In genomic region chr3:29453278-29453961, GRCh38 we compare ENCODE assay signal across 10 cellular contexts.
DNase-seq lines count a peak whose midpoint lies in the region; ATAC-seq and TF ChIP-seq lines count a peak whose summit lies in the region.
"Had no signal": no experiment of that assay in that cellular context is flagged by ENCODE, and none has a peak within 500 bp of the region (broad histone marks: within the 10 kb centered on the region; RNA-seq: fewer than 3 reads in every experiment).

No MANE protein-coding gene starts in this region.

- H3K27me3 ChIP-seq in mesenchymal stem cell (ENCODE audit: control insufficient read depth in 1 of 2, insufficient read depth in 1 of 2, low read length in 2 of 2) = no peaks in the 10 kb centered on the region
- no peaks in the 10 kb centered on the region for H3K27me3 ChIP-seq in aorta (ENCODE audit: control insufficient read depth in 1 of 2, insufficient read depth in 2 of 2, low read length in 1 of 2)

- peaks cover 24% of the 10 kb centered on the region for H3K79me1 ChIP-seq in mesenchymal stem cell (replicated peaks; ENCODE audit: low read length, poor library complexity, severe bottlenecking)

- no peak overlapping the region for H3K9ac ChIP-seq in mesenchymal stem cell (ENCODE audit: low read length)

- no peak overlapping the region for H3K27ac ChIP-seq in mesenchymal stem cell (ENCODE audit: low read length, poor library complexity, severe bottlenecking)
- H3K27ac ChIP-seq in aorta (ENCODE audit: low read depth in 1 of 2, low read length in 2 of 2) = peak overlapping the region in 1 of 2 donors; percentile 81

- peak in 2 of 3 experiments; percentile 5 to 52 for DNase-seq in NCI-H1417 (lab: John Stamatoyannopoulos, UW)
- no peak for DNase-seq in NCI-H1417 treated with DMSO at 0.1 percent for 48 hours (lab: John Stamatoyannopoulos, UW)
- no peak for DNase-seq in chondrocyte (ENCODE audit: low spot score)
- no peak for DNase-seq in mesenchymal stem cell
- peak in 1 of 2 donors; percentile 56 for DNase-seq in aorta
- no peak for DNase-seq in AML-193 (lab: John Stamatoyannopoulos, UW)
- DNase-seq in RKO (ENCODE audit: low spot score) = no peak
- DNase-seq: 8988T, nephron progenitor cell had no signal

- H3K4me3 Mint-ChIP-seq in chondrocyte (ENCODE audit: unreplicated experiment) = peak overlapping the region; percentile 33
- H3K4me3 Mint-ChIP-seq: nephron progenitor cell had no signal

- H4K91ac ChIP-seq in mesenchymal stem cell (ENCODE audit: low read length) = peak overlapping the region; percentile 82

- ATAC-seq in aorta (ENCODE audit: low FRiP score) (peak; percentile 58), HG03025 (IDR thresholded peaks at IDR 0.05; ENCODE audit: low FRiP score, unreplicated experiment) (no peak)

- no peaks in the 10 kb centered on the region for H3K27me3 Mint-ChIP-seq in chondrocyte (ENCODE audit: low read depth)

- peaks cover 4% of the 10 kb centered on the region for H3K36me3 Mint-ChIP-seq in chondrocyte (ENCODE audit: low read depth)

- H4K8ac ChIP-seq in mesenchymal stem cell (ENCODE audit: low read length) = peak overlapping the region; percentile 35

- intact Hi-C loops in aorta (cut with DNase I) = no loop called here

- H2AFZ ChIP-seq in mesenchymal stem cell (ENCODE audit: low read depth, low read length) = no peak overlapping the region

- H3K4me1 ChIP-seq in mesenchymal stem cell (ENCODE audit: control insufficient read depth, insufficient read depth, low read depth, low read length) = peaks cover 6% of the 10 kb centered on the region
- peaks cover 0 to 13% of the 10 kb centered on the region in 2 donors for H3K4me1 ChIP-seq in aorta (ENCODE audit: control insufficient read depth in 1 of 2, insufficient read depth in 2 of 2, low read length in 2 of 2)

- H3K4me2 ChIP-seq in mesenchymal stem cell (ENCODE audit: low read length, poor library complexity, severe bottlenecking) = no peak overlapping the region

- peak overlapping the region in 1 of 2 experiments; percentile 71 for H2BK12ac ChIP-seq in mesenchymal stem cell (ENCODE audit: low read length in 2 of 2)

- H2BK120ac ChIP-seq in mesenchymal stem cell (ENCODE audit: low read depth, low read length) = no peak overlapping the region

- TF ChIP-seq CTCF in chondrocyte (IDR thresholded peaks at IDR 0.05) = no peak

- H3K9me3 Mint-ChIP-seq in chondrocyte (ENCODE audit: low read depth) = no peaks in the 10 kb centered on the region
- H3K9me3 Mint-ChIP-seq: nephron progenitor cell had no signal

- no peak overlapping the region for H3K4me3 ChIP-seq in mesenchymal stem cell (ENCODE audit: insufficient read depth in 1 of 2, low read depth in 1 of 2, low read length in 2 of 2)
- H3K4me3 ChIP-seq in aorta (ENCODE audit: low read length in 2 of 2) = no peak overlapping the region

- H3K4me1 Mint-ChIP-seq in chondrocyte (ENCODE audit: low read depth) = peaks cover 35% of the 10 kb centered on the region

- H2BK15ac ChIP-seq in mesenchymal stem cell (ENCODE audit: low read depth, poor library complexity, severe bottlenecking) = no peak overlapping the region

- peak overlapping the region; percentile 85 for H3K27ac Mint-ChIP-seq in chondrocyte (ENCODE audit: unreplicated experiment)

- no peaks in the 10 kb centered on the region for H3K9me3 ChIP-seq in mesenchymal stem cell (ENCODE audit: control insufficient read depth, low read length)
- H3K9me3 ChIP-seq in aorta (ENCODE audit: control insufficient read depth, low read length) = no peaks in the 10 kb centered on the region

- H3K36me3 ChIP-seq in mesenchymal stem cell (ENCODE audit: control insufficient read depth in 1 of 2, insufficient read depth in 2 of 2, low read depth in 1 of 2, low read length in 2 of 2) = peaks cover 6 to 7% of the 10 kb centered on the region in 2 experiments
- no peaks in the 10 kb centered on the region for H3K36me3 ChIP-seq in aorta (ENCODE audit: control insufficient read depth in 1 of 2, insufficient read depth in 2 of 2, low read length in 1 of 2)

- no peak overlapping the region for H3K14ac ChIP-seq in mesenchymal stem cell (ENCODE audit: low read length in 2 of 2)

- H3K18ac ChIP-seq in mesenchymal stem cell (ENCODE audit: low read depth in 1 of 2, low read length in 2 of 2) = peak overlapping the region; percentile 38 to 41

- no peak overlapping the region for H2BK5ac ChIP-seq in mesenchymal stem cell (ENCODE audit: low read depth, low read length, poor library complexity, severe bottlenecking)

- H2AK5ac ChIP-seq in mesenchymal stem cell (ENCODE audit: low read length, severe bottlenecking) = no peak overlapping the region

- WGBS in mesenchymal stem cell = 98% methylated on average over 7 of the region's 7 CpGs
- 5 to 6% methylated on average over 7 of the region's 7 CpGs for WGBS in aorta, 2 donors

- peak overlapping the region; percentile 21 to 35 for H3K4ac ChIP-seq in mesenchymal stem cell (ENCODE audit: low read depth in 1 of 2, low read length in 2 of 2)

- H3K23ac ChIP-seq in mesenchymal stem cell (ENCODE audit: low read length in 2 of 2) = peak overlapping the region in 1 of 2 experiments; percentile 63

Comparison
In these comparisons a context has a peak if more than half of its experiments do, and no peak if none do; other contexts are left out.
1. DNase-seq: peak in NCI-H1417 (2 of 3); none in NCI-H1417 treated with DMSO at 0.1 percent for 48 hours (single experiment), chondrocyte (single experiment), mesenchymal stem cell (single experiment), AML-193 (0 of 2) and RKO (single experiment).